ENCODE assay signal across 8 cellular contexts in the genomic region with DNA sequence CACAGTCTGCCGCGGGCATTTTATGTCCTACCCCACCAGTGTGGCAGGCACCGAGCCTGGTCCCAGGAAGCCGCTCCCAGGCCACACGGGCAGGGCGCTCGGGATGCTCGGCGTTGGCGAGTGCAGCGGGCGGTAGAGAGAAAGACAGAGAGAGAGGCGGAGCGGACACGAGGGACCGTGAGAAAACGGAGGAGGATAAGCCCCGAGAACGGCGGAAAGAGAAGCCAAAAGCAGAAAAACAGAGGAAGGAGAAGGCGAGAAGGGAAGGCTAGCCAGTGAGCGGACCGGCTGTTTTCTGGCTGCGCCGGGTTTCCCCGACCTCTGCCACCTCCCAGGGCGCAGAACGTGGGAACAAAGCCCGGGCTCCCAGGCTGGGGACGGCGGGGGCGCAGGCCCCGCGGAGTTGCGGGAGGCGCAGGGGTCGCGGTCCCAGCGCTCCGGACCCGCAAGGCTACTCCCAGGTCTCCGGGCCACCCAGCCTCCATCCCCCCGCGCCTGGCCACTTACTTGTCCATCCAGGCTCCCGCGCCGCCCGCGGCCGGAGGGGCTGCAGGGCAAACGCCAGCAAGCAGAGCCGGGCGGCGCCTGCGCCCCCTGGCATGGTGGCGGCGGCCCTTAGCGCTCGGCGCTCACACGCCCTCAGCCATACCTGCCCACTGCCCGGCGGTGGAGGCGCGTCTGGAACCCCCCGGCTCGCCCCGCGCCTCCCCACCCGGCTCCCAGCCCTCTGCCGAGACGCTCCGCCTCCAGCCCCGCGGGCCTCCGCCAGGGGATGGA. TPM values are rescaled to one million over a fixed set of nuclear protein-coding genes. Genes with fewer than 3 reads are reported as not detected.
DNase-seq lines count a peak whose midpoint lies in the region; ATAC-seq and TF ChIP-seq lines count a peak whose summit lies in the region.

A gene with protein sequence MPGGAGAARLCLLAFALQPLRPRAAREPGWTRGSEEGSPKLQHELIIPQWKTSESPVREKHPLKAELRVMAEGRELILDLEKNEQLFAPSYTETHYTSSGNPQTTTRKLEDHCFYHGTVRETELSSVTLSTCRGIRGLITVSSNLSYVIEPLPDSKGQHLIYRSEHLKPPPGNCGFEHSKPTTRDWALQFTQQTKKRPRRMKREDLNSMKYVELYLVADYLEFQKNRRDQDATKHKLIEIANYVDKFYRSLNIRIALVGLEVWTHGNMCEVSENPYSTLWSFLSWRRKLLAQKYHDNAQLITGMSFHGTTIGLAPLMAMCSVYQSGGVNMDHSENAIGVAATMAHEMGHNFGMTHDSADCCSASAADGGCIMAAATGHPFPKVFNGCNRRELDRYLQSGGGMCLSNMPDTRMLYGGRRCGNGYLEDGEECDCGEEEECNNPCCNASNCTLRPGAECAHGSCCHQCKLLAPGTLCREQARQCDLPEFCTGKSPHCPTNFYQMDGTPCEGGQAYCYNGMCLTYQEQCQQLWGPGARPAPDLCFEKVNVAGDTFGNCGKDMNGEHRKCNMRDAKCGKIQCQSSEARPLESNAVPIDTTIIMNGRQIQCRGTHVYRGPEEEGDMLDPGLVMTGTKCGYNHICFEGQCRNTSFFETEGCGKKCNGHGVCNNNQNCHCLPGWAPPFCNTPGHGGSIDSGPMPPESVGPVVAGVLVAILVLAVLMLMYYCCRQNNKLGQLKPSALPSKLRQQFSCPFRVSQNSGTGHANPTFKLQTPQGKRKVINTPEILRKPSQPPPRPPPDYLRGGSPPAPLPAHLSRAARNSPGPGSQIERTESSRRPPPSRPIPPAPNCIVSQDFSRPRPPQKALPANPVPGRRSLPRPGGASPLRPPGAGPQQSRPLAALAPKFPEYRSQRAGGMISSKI (minus strand): TSS at position 680 of the 777 bp plus-strand sequence. CDS start 79 bp downstream, at position 601.

- peak within 1 kb of the TSS; percentile 92 for H3K27ac Mint-ChIP-seq in stimulated activated effector memory CD8-positive, alpha-beta T cell treated with anti-CD3 and anti-CD28 coated beads, Interleukin-12 subunit alpha, Interleukin-12 subunit beta, amount 100 ng/mL, for 72 hours

- no peaks in the 10 kb centered on the region for H3K27me3 ChIP-seq in liver (ENCODE audit: control insufficient read depth in 4 of 4, insufficient read depth in 4 of 4, low read length in 3 of 4)

- H3K36me3 ChIP-seq in KOPT-K1 (ENCODE audit: insufficient read depth, low read length) (peaks cover 9% of the 10 kb centered on the region), liver (ENCODE audit: control insufficient read depth in 4 of 4, insufficient read depth in 3 of 4, low read depth in 1 of 4, low read length in 3 of 4) (no peaks in the 10 kb centered on the region)

- peaks cover 0 to 13% (median 7%) of the 10 kb centered on the region in 4 donors for H3K4me1 ChIP-seq in liver (ENCODE audit: control insufficient read depth in 4 of 4, insufficient read depth in 4 of 4, low read length in 3 of 4)

- TF ChIP-seq CTCF in liver (IDR thresholded peaks at IDR 0.05; ENCODE audit: low read depth, low read length, missing input control) = peak; percentile 9

- H3K27ac ChIP-seq in KOPT-K1 (ENCODE audit: low read depth, low read length, poor library complexity, severe bottlenecking) = peak within 1 kb of the TSS; percentile 86
- H3K27ac ChIP-seq in liver (ENCODE audit: low read depth in 1 of 2, low read length in 2 of 2) = peak within 1 kb of the TSS; percentile 33 to 45

- H3K36me3 Mint-ChIP-seq in stimulated activated effector memory CD8-positive, alpha-beta T cell treated with anti-CD3 and anti-CD28 coated beads, Interleukin-12 subunit alpha, Interleukin-12 subunit beta, amount 100 ng/mL, for 72 hours = peaks cover 49% of the 10 kb centered on the region

- under 1% methylated on average over 76 of the region's 76 CpGs for WGBS in liver

- H3K9me3 ChIP-seq in KOPT-K1 (ENCODE audit: insufficient read depth, low read length, poor library complexity, severe bottlenecking) (no peaks in the 10 kb centered on the region), liver (ENCODE audit: control insufficient read depth in 4 of 4, low read length in 3 of 4) (no peaks in the 10 kb centered on the region)

- H3K4me3 ChIP-seq in liver (ENCODE audit: low read depth in 1 of 3, low read length in 3 of 3) = peak within 1 kb of the TSS; percentile 62 to 84 (median 82)

- peaks cover 37% of the 10 kb centered on the region for H3K4me1 Mint-ChIP-seq in stimulated activated effector memory CD8-positive, alpha-beta T cell treated with anti-CD3 and anti-CD28 coated beads, Interleukin-12 subunit alpha, Interleukin-12 subunit beta, amount 100 ng/mL, for 72 hours

- H3K4me3 Mint-ChIP-seq in stimulated activated effector memory CD8-positive, alpha-beta T cell treated with anti-CD3 and anti-CD28 coated beads, Interleukin-12 subunit alpha, Interleukin-12 subunit beta, amount 100 ng/mL, for 72 hours = peak within 1 kb of the TSS; percentile 99

- peak; percentile 63 to 79 for ATAC-seq in activated CD4-positive, CD25-positive, alpha-beta regulatory T cell treated with anti-CD3 and anti-CD28 coated beads, Interleukin-2, amount 50 U/mL, for 24 hours
- peak; percentile 79 for ATAC-seq in stimulated activated effector memory CD8-positive, alpha-beta T cell treated with anti-CD3 and anti-CD28 coated beads, Interleukin-12 subunit alpha, Interleukin-12 subunit beta, amount 100 ng/mL, for 72 hours

- peak within 1 kb of the TSS in 1 of 2 donors; percentile 17 for H3K9ac ChIP-seq in liver (ENCODE audit: low read depth in 1 of 2, low read length in 2 of 2)

- no peak for TF ChIP-seq RAD21 in liver (IDR thresholded peaks at IDR 0.05)

- peak; percentile 67 for DNase-seq in NCI-H82 (lab: John Stamatoyannopoulos, UW)
- no peak for DNase-seq in NCI-H82 treated with DMSO at 0.1 percent for 48 hours (lab: John Stamatoyannopoulos, UW; ENCODE audit: unreplicated experiment)
- peak; percentile 71 for DNase-seq in dermis blood vessel endothelial cell
- peak; percentile 35 to 68 for DNase-seq in stimulated activated effector memory CD8-positive, alpha-beta T cell treated with anti-CD3 and anti-CD28 coated beads, Interleukin-12 subunit alpha, Interleukin-12 subunit beta, amount 100 ng/mL, for 72 hours (ENCODE audit: low spot score in 2 of 2)
- no peak for DNase-seq in SIG-M5 treated with dmso at 0.1 percent for 504 hours (lab: John Stamatoyannopoulos, UW; ENCODE audit: unreplicated experiment)

- H3K9me3 Mint-ChIP-seq in stimulated activated effector memory CD8-positive, alpha-beta T cell treated with anti-CD3 and anti-CD28 coated beads, Interleukin-12 subunit alpha, Interleukin-12 subunit beta, amount 100 ng/mL, for 72 hours = no peaks in the 10 kb centered on the region

TF ChIP-seq in liver, 16 proteins besides CTCF, POLR2A, EP300 and RAD21:
- TF ChIP-seq JUND (IDR thresholded peaks at IDR 0.05) = no peak
- no peak for TF ChIP-seq HNF4G (IDR thresholded peaks at IDR 0.05)
- TF ChIP-seq YY1 (IDR thresholded peaks at IDR 0.05) = no peak
- no peak for TF ChIP-seq ZBTB33 (IDR thresholded peaks at IDR 0.05)
- TF ChIP-seq, protein P1, sequence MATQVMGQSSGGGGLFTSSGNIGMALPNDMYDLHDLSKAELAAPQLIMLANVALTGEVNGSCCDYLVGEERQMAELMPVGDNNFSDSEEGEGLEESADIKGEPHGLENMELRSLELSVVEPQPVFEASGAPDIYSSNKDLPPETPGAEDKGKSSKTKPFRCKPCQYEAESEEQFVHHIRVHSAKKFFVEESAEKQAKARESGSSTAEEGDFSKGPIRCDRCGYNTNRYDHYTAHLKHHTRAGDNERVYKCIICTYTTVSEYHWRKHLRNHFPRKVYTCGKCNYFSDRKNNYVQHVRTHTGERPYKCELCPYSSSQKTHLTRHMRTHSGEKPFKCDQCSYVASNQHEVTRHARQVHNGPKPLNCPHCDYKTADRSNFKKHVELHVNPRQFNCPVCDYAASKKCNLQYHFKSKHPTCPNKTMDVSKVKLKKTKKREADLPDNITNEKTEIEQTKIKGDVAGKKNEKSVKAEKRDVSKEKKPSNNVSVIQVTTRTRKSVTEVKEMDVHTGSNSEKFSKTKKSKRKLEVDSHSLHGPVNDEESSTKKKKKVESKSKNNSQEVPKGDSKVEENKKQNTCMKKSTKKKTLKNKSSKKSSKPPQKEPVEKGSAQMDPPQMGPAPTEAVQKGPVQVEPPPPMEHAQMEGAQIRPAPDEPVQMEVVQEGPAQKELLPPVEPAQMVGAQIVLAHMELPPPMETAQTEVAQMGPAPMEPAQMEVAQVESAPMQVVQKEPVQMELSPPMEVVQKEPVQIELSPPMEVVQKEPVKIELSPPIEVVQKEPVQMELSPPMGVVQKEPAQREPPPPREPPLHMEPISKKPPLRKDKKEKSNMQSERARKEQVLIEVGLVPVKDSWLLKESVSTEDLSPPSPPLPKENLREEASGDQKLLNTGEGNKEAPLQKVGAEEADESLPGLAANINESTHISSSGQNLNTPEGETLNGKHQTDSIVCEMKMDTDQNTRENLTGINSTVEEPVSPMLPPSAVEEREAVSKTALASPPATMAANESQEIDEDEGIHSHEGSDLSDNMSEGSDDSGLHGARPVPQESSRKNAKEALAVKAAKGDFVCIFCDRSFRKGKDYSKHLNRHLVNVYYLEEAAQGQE (IDR thresholded peaks at IDR 0.05) = no peak
- no peak for TF ChIP-seq FOXA1 (IDR thresholded peaks at IDR 0.05)
- no peak for TF ChIP-seq GABPA (IDR thresholded peaks at IDR 0.05 in 1 of 2, conservative IDR thresholded peaks at IDR 0.05 in 1 of 2)
- no peak for TF ChIP-seq RXRA (IDR thresholded peaks at IDR 0.05)
- TF ChIP-seq TAF1 (conservative IDR thresholded peaks at IDR 0.05) = no peak
TF ChIP-seq in liver: peak in this region for 0.

RNA-seq across cellular contexts. Expression of the gene that starts here (rescaled TPM):
- total RNA-seq in dermis blood vessel endothelial cell (30.0 and 43.7 TPM in 2 replicates), liver (1 to 10 TPM; 2.4 to 7.1 TPM)
- 1 to 10 TPM; 2.4 to 3.3 TPM for polyA plus RNA-seq in liver

Comparison
In these comparisons a context has a peak if more than half of its experiments do, and no peak if none do; other contexts are left out.
1. DNase-seq: peak in NCI-H82 (single experiment), dermis blood vessel endothelial cell (single experiment) and stimulated activated effector memory CD8-positive, alpha-beta T cell treated with anti-CD3 and anti-CD28 coated beads, Interleukin-12 subunit alpha, Interleukin-12 subunit beta, amount 100 ng/mL, for 72 hours (2 of 2); none in NCI-H82 treated with DMSO at 0.1 percent for 48 hours (single experiment) and SIG-M5 treated with dmso at 0.1 percent for 504 hours (single experiment).